Comparison of ENCODE assay signal across 30 cellular contexts in the genomic region with DNA sequence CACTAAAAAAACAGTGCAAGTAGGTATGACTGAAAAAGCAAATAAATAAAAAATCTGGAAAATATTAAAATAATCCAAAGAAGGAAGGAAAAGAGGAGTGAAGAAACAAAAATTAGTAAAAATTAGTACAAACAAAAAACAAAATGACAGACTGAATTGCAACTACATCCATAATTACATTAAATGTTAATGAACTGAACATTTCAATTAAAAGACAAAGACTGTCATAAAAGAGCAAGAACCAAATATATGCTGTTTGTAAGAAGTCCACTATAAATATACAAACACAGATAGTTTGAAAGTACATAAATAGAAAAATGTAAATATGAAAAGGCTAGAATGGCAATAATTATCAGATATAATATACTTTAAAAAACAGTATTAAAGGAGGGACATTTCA.
DNase-seq lines count a peak whose midpoint lies in the region; ATAC-seq, FAIRE-seq and TF ChIP-seq lines count a peak whose summit lies in the region.
"Had no signal": no experiment of that assay in that cellular context is flagged by ENCODE, and none has a peak within 500 bp of the region (broad histone marks: within the 10 kb centered on the region; RNA-seq: fewer than 3 reads in every experiment).

No MANE protein-coding gene starts in this region.

- H3K9me3 ChIP-seq in K562 (replicated peaks; ENCODE audit: control insufficient read depth, insufficient read depth, low read depth, low read length) (no peaks in the 10 kb centered on the region), mucosa of descending colon (peaks cover 3% of the 10 kb centered on the region)
- H3K9me3 ChIP-seq: A549, BE2C, Caco-2 had no signal

- H3K4me3 ChIP-seq in K562: no peak overlapping the region
- H3K4me3 ChIP-seq in mucosa of descending colon: no peak overlapping the region
- H3K4me3 ChIP-seq: A549; BLaER1; BLaER1 treated with 17β-estradiol and CSF1 and Interleukin-3, amounts not matched to agents 10 nM and 100 nM had no signal

- POLR2A ChIA-PET in K562 (lab: Yijun Ruan, JAX): no interaction called here

- FAIRE-seq in G401.6 (lab: Jason Lieb, UNC): peak; percentile 47
- no peak for FAIRE-seq in K562 (lab: Jason Lieb, UNC)
- FAIRE-seq: A549, D721Med had no signal

- H3K79me2 ChIP-seq in K562 (ENCODE audit: control insufficient read depth, insufficient read depth, low read length): no peaks in the 10 kb centered on the region

- TF ChIP-seq EP300 in K562 (IDR thresholded peaks at IDR 0.05; ENCODE audit: low read length): no peak

- ATAC-seq in K562 (no peak), mucosa of descending colon (no peak)
- ATAC-seq: A549; CD8-positive, alpha-beta T cell had no signal

- CTCF ChIA-PET in K562 (lab: Yijun Ruan, JAX; ENCODE audit: low intra/inter-chr PET ratio): no interaction called here

- in situ Hi-C loops in K562 (cut with MboI): no loop called here

- no peak overlapping the region for H3K4me2 ChIP-seq in K562 (ENCODE audit: insufficient read depth, low read length)
- H3K4me2 ChIP-seq: A549; BLaER1; BLaER1 treated with 17β-estradiol and CSF1 and Interleukin-3, amounts not matched to agents 10 nM and 100 nM had no signal

- H3K4me1 ChIP-seq in K562 (replicated peaks in 1 of 2; ENCODE audit: control insufficient read depth in 2 of 2, insufficient read depth in 2 of 2, low read length in 2 of 2) (no peaks in the 10 kb centered on the region), mucosa of descending colon (ENCODE audit: low read depth) (no peaks in the 10 kb centered on the region)
- H3K4me1 ChIP-seq: A549; BE2C; BLaER1; BLaER1 treated with 17β-estradiol and CSF1 and Interleukin-3, amounts not matched to agents 10 nM and 100 nM; Caco-2 had no signal

- H3K27me3 ChIP-seq in K562 (ENCODE audit: control insufficient read depth in 2 of 2, insufficient read depth in 2 of 2, low read length in 2 of 2): no peaks in the 10 kb centered on the region
- H3K27me3 ChIP-seq: BE2C; BLaER1; BLaER1 treated with 17β-estradiol and CSF1 and Interleukin-3, amounts not matched to agents 10 nM and 100 nM had no signal

- H3K36me3 ChIP-seq in K562 (ENCODE audit: control insufficient read depth, insufficient read depth, low read length) (no peaks in the 10 kb centered on the region), mucosa of descending colon (ENCODE audit: low read depth) (no peaks in the 10 kb centered on the region)
- H3K36me3 ChIP-seq: BE2C; BLaER1; BLaER1 treated with 17β-estradiol and CSF1 and Interleukin-3, amounts not matched to agents 10 nM and 100 nM had no signal

- no peaks in the 10 kb centered on the region for H4K20me1 ChIP-seq in K562 (replicated peaks; ENCODE audit: control insufficient read depth, insufficient read depth, low read length)
- H4K20me1 ChIP-seq: BLaER1; BLaER1 treated with 17β-estradiol and CSF1 and Interleukin-3, amounts not matched to agents 10 nM and 100 nM had no signal

- TF ChIP-seq RAD21 in K562 (CRISPR knock-in tag; conservative IDR thresholded peaks at IDR 0.05 in 1 of 2, IDR thresholded peaks at IDR 0.05 in 1 of 2): no peak

- DNase-seq in K562 (ENCODE audit: extremely low read depth in 1 of 4, low spot score in 3 of 4): no peak
- no peak for DNase-seq in mucosa of descending colon
- DNase-seq in cardiac septum (ENCODE audit: low spot score): no peak
- DNase-seq: 8988T; ACHN; AML-193; BE2C; C1 segment of cervical spinal cord; Caco-2; Calu3; CD4-positive, alpha-beta memory T cell; CD4-positive, alpha-beta T cell; CD4-positive, CD25-positive, alpha-beta regulatory T cell; CD8-positive, alpha-beta memory T cell; CD8-positive, alpha-beta T cell; COR-L47; DMS 273 treated with DMSO at 0.1 percent for 48 hours; DMS153; DMS53; DMS79; DMS79 treated with DMSO at 0.1 percent for 48 hours; DND-41; EL had no signal

- H3K9ac ChIP-seq in K562 (ENCODE audit: insufficient read depth in 1 of 2, low read depth in 2 of 2, low read length in 2 of 2): no peak overlapping the region
- H3K9ac ChIP-seq: BLaER1; BLaER1 treated with 17β-estradiol and CSF1 and Interleukin-3, amounts not matched to agents 10 nM and 100 nM had no signal

- H2AFZ ChIP-seq in K562 (ENCODE audit: low read depth, low read length): no peak overlapping the region

- intact Hi-C loops in K562 (cut with micrococcal nuclease) (no loop called here), mucosa of descending colon (cut with DNase I, micrococcal nuclease) (no loop called here), cardiac septum (cut with DNase I) (no loop called here)

- no peak overlapping the region for H3K27ac ChIP-seq in K562 (ENCODE audit: extremely low read depth, low read depth, low read length)
- H3K27ac ChIP-seq: 22Rv1; A549; BLaER1; BLaER1 treated with 17β-estradiol and CSF1 and Interleukin-3, amounts not matched to agents 10 nM and 100 nM; C4-2B had no signal

- BruUV-seq in K562 (replicated peaks; lab: Mats Ljungman, UMichigan): no TSS peak

- no peak for TF ChIP-seq POLR2A in K562 (conservative IDR thresholded peaks at IDR 0.05)

- H3K9me1 ChIP-seq in K562 (ENCODE audit: control insufficient read depth, insufficient read depth, low read length): no peaks in the 10 kb centered on the region

- no peak for TF ChIP-seq CTCF in K562 (IDR thresholded peaks at IDR 0.05 in 2 of 3, conservative IDR thresholded peaks at IDR 0.05 in 1 of 3; ENCODE audit: insufficient read depth in 2 of 3, low read depth in 1 of 3, low read length in 3 of 3)
- no peak for TF ChIP-seq CTCF in mucosa of descending colon (IDR thresholded peaks at IDR 0.05)

TF ChIP-seq in K562, 482 proteins besides CTCF, POLR2A, EP300 and RAD21:
- TF ChIP-seq UBTF (IDR thresholded peaks at IDR 0.05; ENCODE audit: borderline replicate concordance in 1 of 2, low read depth in 2 of 2, low read length in 2 of 2) (no peak), ZNF507 (tag; conservative IDR thresholded peaks at IDR 0.05) (peak; percentile 96)
- TF ChIP-seq, protein P1, sequence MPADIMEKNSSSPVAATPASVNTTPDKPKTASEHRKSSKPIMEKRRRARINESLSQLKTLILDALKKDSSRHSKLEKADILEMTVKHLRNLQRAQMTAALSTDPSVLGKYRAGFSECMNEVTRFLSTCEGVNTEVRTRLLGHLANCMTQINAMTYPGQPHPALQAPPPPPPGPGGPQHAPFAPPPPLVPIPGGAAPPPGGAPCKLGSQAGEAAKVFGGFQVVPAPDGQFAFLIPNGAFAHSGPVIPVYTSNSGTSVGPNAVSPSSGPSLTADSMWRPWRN (IDR thresholded peaks at IDR 0.05; ENCODE audit: low read depth): no peak
